Comparison of ENCODE assay signal across 8 cellular contexts in genomic region chr9:134455951-134456739, GRCh38.
DNase-seq lines count a peak whose midpoint lies in the region; TF ChIP-seq lines count a peak whose summit lies in the region.

No MANE protein-coding gene starts in this region.

- no peak for TF ChIP-seq CTCF in MM.1S (IDR thresholded peaks at IDR 0.05; ENCODE audit: low read length)

- H2AFZ ChIP-seq in MM.1S (ENCODE audit: low read length): peak overlapping the region; percentile 65

- no peaks in the 10 kb centered on the region for H3F3A ChIP-seq in MM.1S (ENCODE audit: insufficient read depth, low read length)

- H3K27ac ChIP-seq in MM.1S (ENCODE audit: low read length): no peak overlapping the region
- H3K27ac ChIP-seq in effector memory CD4-positive, alpha-beta T cell (ENCODE audit: insufficient read depth, low read length, poor library complexity, severe bottlenecking): peak overlapping the region; percentile 71
- peak overlapping the region; percentile 82 for H3K27ac ChIP-seq in muscle layer of colon (ENCODE audit: low read depth, low read length)

- DNase-seq in AG20443 (ENCODE audit: low spot score) (peak; percentile 93), MM.1S (no peak), DMS114 treated with DMSO at 0.1 percent for 48 hours (lab: John Stamatoyannopoulos, UW; ENCODE audit: unreplicated experiment) (no peak), GM19238 (ENCODE audit: insufficient read length, low spot score) (no peak)
- peak; percentile 62 to 74 for DNase-seq in activated CD8-positive, alpha-beta memory T cell treated with anti-CD3 and anti-CD28 coated beads for 4 hours (ENCODE audit: low read depth in 2 of 2)
- peak; percentile 43 to 57 (median 51) for DNase-seq in effector memory CD4-positive, alpha-beta T cell
- peak; percentile 78 for DNase-seq in stimulated activated CD8-positive, alpha-beta memory T cell treated with anti-CD3 and anti-CD28 coated beads, Interleukin-4, amount 100 ng/mL, for 48 hours

- H3K9me3 ChIP-seq in MM.1S (replicated peaks; ENCODE audit: insufficient read depth, low read length) (no peaks in the 10 kb centered on the region), muscle layer of colon (ENCODE audit: low read length) (no peaks in the 10 kb centered on the region)
- H3K9me3 ChIP-seq in effector memory CD4-positive, alpha-beta T cell (ENCODE audit: control insufficient read depth, low read length): no peaks in the 10 kb centered on the region

- no peaks in the 10 kb centered on the region for H3K79me2 ChIP-seq in MM.1S (ENCODE audit: low read length)

- H3K4me3 ChIP-seq in MM.1S (ENCODE audit: low read length): peak overlapping the region; percentile 36
- H3K4me3 ChIP-seq in effector memory CD4-positive, alpha-beta T cell (ENCODE audit: insufficient read depth, low read depth, low read length, poor library complexity, severe bottlenecking): peak overlapping the region; percentile 55
- peak overlapping the region; percentile 6 to 44 for H3K4me3 ChIP-seq in muscle layer of colon (ENCODE audit: low read depth in 1 of 2, low read length in 2 of 2)

- H3K36me3 ChIP-seq in MM.1S (replicated peaks; ENCODE audit: insufficient read depth, low read length) (no peaks in the 10 kb centered on the region), muscle layer of colon (ENCODE audit: insufficient read depth, low read length) (no peaks in the 10 kb centered on the region)
- no peaks in the 10 kb centered on the region for H3K36me3 ChIP-seq in effector memory CD4-positive, alpha-beta T cell (ENCODE audit: control insufficient read depth, insufficient read depth, low read length)

- H3K4me1 ChIP-seq in MM.1S (ENCODE audit: low read length) (no peaks in the 10 kb centered on the region), muscle layer of colon (ENCODE audit: insufficient read depth, low read length) (peaks cover 37% of the 10 kb centered on the region)
- H3K4me1 ChIP-seq in effector memory CD4-positive, alpha-beta T cell (ENCODE audit: control insufficient read depth, insufficient read depth, low read length, poor library complexity, severe bottlenecking): peaks cover 14% of the 10 kb centered on the region

- H3K4me2 ChIP-seq in MM.1S (ENCODE audit: low read depth, low read length): peak overlapping the region; percentile 65

- H3K27me3 ChIP-seq in MM.1S (replicated peaks; ENCODE audit: insufficient read depth, low read length) (peaks cover 76% of the 10 kb centered on the region), muscle layer of colon (ENCODE audit: control insufficient read depth in 1 of 2, insufficient read depth in 2 of 2, low read length in 2 of 2) (no peaks in the 10 kb centered on the region)
- no peaks in the 10 kb centered on the region for H3K27me3 ChIP-seq in effector memory CD4-positive, alpha-beta T cell (replicated peaks; ENCODE audit: control insufficient read depth, insufficient read depth, low read length, poor library complexity, severe bottlenecking)

- H3K9ac ChIP-seq in MM.1S (ENCODE audit: low read length): no peak overlapping the region
- H3K9ac ChIP-seq in muscle layer of colon (ENCODE audit: low read length): peak overlapping the region; percentile 19

- H3K9me2 ChIP-seq in MM.1S (replicated peaks; ENCODE audit: insufficient read depth, low read length): no peaks in the 10 kb centered on the region

- no peaks in the 10 kb centered on the region for H4K20me1 ChIP-seq in MM.1S (ENCODE audit: insufficient read depth, low read length)

Comparison
In these comparisons a context has a peak if more than half of its experiments do, and no peak if none do; other contexts are left out.
1. DNase-seq: peak in AG20443 (single experiment), activated CD8-positive, alpha-beta memory T cell treated with anti-CD3 and anti-CD28 coated beads for 4 hours (2 of 2), effector memory CD4-positive, alpha-beta T cell (3 of 3) and stimulated activated CD8-positive, alpha-beta memory T cell treated with anti-CD3 and anti-CD28 coated beads, Interleukin-4, amount 100 ng/mL, for 48 hours (single experiment); none in MM.1S (single experiment), DMS114 treated with DMSO at 0.1 percent for 48 hours (single experiment) and GM19238 (single experiment).
2. Peak in every context shown above with its lines, with median percentiles within 50 percentile points of each other: H3K4me3 ChIP-seq.